ENCODE assay signal across 9 cellular contexts in genomic region chr5:141560141-141560540, GRCh38. TPM values are rescaled to one million over a fixed set of nuclear protein-coding genes. Genes with fewer than 3 reads are reported as not detected.
DNase-seq lines count a peak whose midpoint lies in the region; ATAC-seq and TF ChIP-seq lines count a peak whose summit lies in the region.
"Had no signal": no experiment of that assay in that cellular context is flagged by ENCODE, and none has a peak within 500 bp of the region (broad histone marks: within the 10 kb centered on the region; RNA-seq: fewer than 3 reads in every experiment).

No MANE protein-coding gene starts in this region.

- peaks cover 26% of the 10 kb centered on the region for H3K4me1 ChIP-seq in GM23248 (ENCODE audit: insufficient read depth)
- peaks cover 39 to 47% (median 44%) of the 10 kb centered on the region in 4 donors for H3K4me1 ChIP-seq in esophagus muscularis mucosa

- peak; percentile 22 for DNase-seq in GM23248
- DNase-seq in NCI-H82 (lab: John Stamatoyannopoulos, UW): peak; percentile 48
- no peak for DNase-seq in esophagus muscularis mucosa (ENCODE audit: extremely low spot score)
- no peak for DNase-seq in progenitor cell of endocrine pancreas (ENCODE audit: low spot score, unreplicated experiment)
- no peak for DNase-seq in activated CD4-positive, CD25-positive, alpha-beta regulatory T cell treated with anti-CD3 and anti-CD28 coated beads, Interleukin-2, amount 50 U/mL, for 72 hours
- DNase-seq in hypothalamus (lab: John Stamatoyannopoulos, UW): no peak
- DNase-seq in MG63: no peak
- DNase-seq: activated B cell treated with CpG ODN at 0.5 μM for 24 hours had no signal

- peaks cover 16% of the 10 kb centered on the region for H3K4me1 Mint-ChIP-seq in progenitor cell of endocrine pancreas (ENCODE audit: low read depth)

- H3K4me3 ChIP-seq in GM23248: peak overlapping the region; percentile 55
- peak overlapping the region; percentile 19 to 36 (median 29) for H3K4me3 ChIP-seq in esophagus muscularis mucosa
- H3K4me3 ChIP-seq in MG63: no peak overlapping the region

- H3K9me3 ChIP-seq in GM23248 (ENCODE audit: low read depth) (no peaks in the 10 kb centered on the region), esophagus muscularis mucosa (no peaks in the 10 kb centered on the region), MG63 (no peaks in the 10 kb centered on the region)

- TF ChIP-seq EP300 in esophagus muscularis mucosa (IDR thresholded peaks at IDR 0.05): no peak

- H3K27ac ChIP-seq in GM23248: peak overlapping the region; percentile 87
- peak overlapping the region; percentile 84 to 88 (median 86) for H3K27ac ChIP-seq in esophagus muscularis mucosa (replicated peaks in 1 of 4)

- no peaks in the 10 kb centered on the region for H4K20me1 ChIP-seq in GM23248 (ENCODE audit: insufficient read depth)

- no peak for TF ChIP-seq POLR2A in esophagus muscularis mucosa (IDR thresholded peaks at IDR 0.05; ENCODE audit: low read depth)

- intact Hi-C loops in esophagus muscularis mucosa (cut with DNase I): loop anchor here (10.0 kb wide), 3 partner anchors 205 to 345 kb away; partner anchors contain the start of genes PCDHB13, PCDHB15, PCDHGA4 and PCDHGB1

- TF ChIP-seq CTCF in esophagus muscularis mucosa (IDR thresholded peaks at IDR 0.05) (no peak), progenitor cell of endocrine pancreas (IDR thresholded peaks at IDR 0.05; ENCODE audit: unreplicated experiment) (no peak)

- peak overlapping the region; percentile 86 for H3K4me2 ChIP-seq in GM23248 (ENCODE audit: unreplicated experiment)

- peaks cover 11% of the 10 kb centered on the region for H3K79me2 ChIP-seq in GM23248 (ENCODE audit: insufficient read depth)

- peak overlapping the region; percentile 100 for H3K27ac Mint-ChIP-seq in progenitor cell of endocrine pancreas
- H3K27ac Mint-ChIP-seq: activated B cell treated with CpG ODN at 0.5 μM for 24 hours had no signal

- no peaks in the 10 kb centered on the region for H3K9me2 ChIP-seq in GM23248 (ENCODE audit: insufficient read depth)

- H3K36me3 Mint-ChIP-seq in progenitor cell of endocrine pancreas (ENCODE audit: insufficient read depth): peaks cover 37% of the 10 kb centered on the region

- H2AFZ ChIP-seq in GM23248: 0 out of 2 replicates have a peak overlapping the region, but pooled peaks have one; percentile 49

- no peak for ATAC-seq in GM19328 (IDR thresholded peaks at IDR 0.05; ENCODE audit: unreplicated experiment)

- no peaks in the 10 kb centered on the region for H3K27me3 Mint-ChIP-seq in progenitor cell of endocrine pancreas
- H3K27me3 Mint-ChIP-seq: activated B cell treated with CpG ODN at 0.5 μM for 24 hours had no signal

- H3K27me3 ChIP-seq in GM23248 (replicated peaks; ENCODE audit: insufficient read depth) (no peaks in the 10 kb centered on the region), esophagus muscularis mucosa (no peaks in the 10 kb centered on the region), MG63 (no peaks in the 10 kb centered on the region)

- peaks cover 4% of the 10 kb centered on the region for H3K9me3 Mint-ChIP-seq in progenitor cell of endocrine pancreas (ENCODE audit: low read depth)
- H3K9me3 Mint-ChIP-seq: activated B cell treated with CpG ODN at 0.5 μM for 24 hours had no signal

- peaks cover 39% of the 10 kb centered on the region for H3F3A ChIP-seq in GM23248 (ENCODE audit: insufficient read depth)

- H3K9ac ChIP-seq in GM23248: peak overlapping the region; percentile 77

- H3K4me3 Mint-ChIP-seq in progenitor cell of endocrine pancreas (ENCODE audit: low read depth): no peak overlapping the region
- H3K4me3 Mint-ChIP-seq: activated B cell treated with CpG ODN at 0.5 μM for 24 hours had no signal

- H3K36me3 ChIP-seq in GM23248 (ENCODE audit: low read depth): peaks cover 2% of the 10 kb centered on the region; the same call in 1 of the 2 replicates
- H3K36me3 ChIP-seq in esophagus muscularis mucosa: peaks cover 0 to 34% (median 3%) of the 10 kb centered on the region in 4 donors
- peaks cover 54% of the 10 kb centered on the region for H3K36me3 ChIP-seq in MG63

- in situ Hi-C loops in GM23248 (cut with MboI): loop anchor here (5.0 to 10.0 kb wide), 3 partner anchors 143 to 375 kb away; partner anchors contain the start of genes PCDHB16, PCDHB9, PCDHGA1 and PCDHGA2

RNA-seq across cellular contexts. Expression of gene DIAPH1, which starts 58.7 kb away (rescaled TPM):
- total RNA-seq in GM23248 (2014; rRNA removed; shearing (Covaris generic)): 26.0 and 34.5 TPM in 2 replicates
- 33.7 and 34.4 TPM in 2 replicates for polyA plus RNA-seq in GM23248 (2016; fragmentation: Nextera tagmentation; extraction: Ambion mirVana)
- total RNA-seq in esophagus muscularis mucosa (10 to 100 TPM; 34.1 to 53.0 (median 45.9) TPM), progenitor cell of endocrine pancreas (63.5 and 74.3 TPM in 2 replicates)
- total RNA-seq in MG63 (2014; rRNA removed; shearing (Covaris generic); ENCODE audit: low replicate concordance): 28.4 and 43.9 TPM in 2 replicates

Comparison
In these comparisons a context has a peak if more than half of its experiments do, and no peak if none do; other contexts are left out.
1. DNase-seq: peak in GM23248 (single experiment) and NCI-H82 (single experiment); none in esophagus muscularis mucosa (single experiment), progenitor cell of endocrine pancreas (single experiment), activated CD4-positive, CD25-positive, alpha-beta regulatory T cell treated with anti-CD3 and anti-CD28 coated beads, Interleukin-2, amount 50 U/mL, for 72 hours (single experiment), hypothalamus (0 of 51) and MG63 (single experiment).